Comparison of ENCODE assay signal across 14 cellular contexts in the genomic region with DNA sequence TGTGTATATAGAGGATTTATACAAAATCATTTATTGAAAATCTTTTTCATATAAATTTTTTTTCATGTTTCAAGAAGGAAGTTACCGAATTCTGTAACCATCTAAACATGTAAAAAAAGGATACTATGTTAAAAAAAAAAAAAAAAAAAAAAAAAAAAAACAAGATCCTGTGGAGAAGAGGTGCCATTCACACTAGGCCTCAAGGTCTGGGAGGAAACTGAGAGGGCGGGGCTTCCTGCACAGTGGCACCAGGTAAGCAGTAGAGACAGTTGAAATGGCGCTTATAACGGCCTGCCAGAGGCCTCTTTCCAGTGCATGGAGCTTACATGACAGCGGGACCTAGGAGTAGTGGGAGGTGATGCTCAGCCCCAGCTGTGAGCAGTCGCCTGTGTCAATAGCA. TPM values are rescaled to one million over a fixed set of nuclear protein-coding genes. Genes with fewer than 3 reads are reported as not detected.
DNase-seq lines count a peak whose midpoint lies in the region; ATAC-seq and TF ChIP-seq lines count a peak whose summit lies in the region.
"Had no signal": no experiment of that assay in that cellular context is flagged by ENCODE, and none has a peak within 500 bp of the region (broad histone marks: within the 10 kb centered on the region; RNA-seq: fewer than 3 reads in every experiment).

No MANE protein-coding gene starts in this region.

- H3K27ac Mint-ChIP-seq in effector memory CD8-positive, alpha-beta T cell: peak overlapping the region; percentile 88 to 91
- H3K27ac Mint-ChIP-seq in type B pancreatic cell: peak overlapping the region; percentile 72

- H3K27me3 Mint-ChIP-seq in effector memory CD8-positive, alpha-beta T cell: no peaks in the 10 kb centered on the region
- H3K27me3 Mint-ChIP-seq in type B pancreatic cell: no peaks in the 10 kb centered on the region
- H3K27me3 Mint-ChIP-seq: stimulated activated naive CD8-positive, alpha-beta T cell treated with anti-CD3 and anti-CD28 coated beads, Interleukin-15, Interleukin-2, amounts not matched to agents 100 ng/mL and 50 ng/mL, for 24 hours had no signal

- peak; percentile 12 for DNase-seq in stimulated activated CD4-positive, alpha-beta T cell treated with anti-CD3 and anti-CD28 coated beads, Interleukin-4, amount 100 ng/mL, for 1 hour
- no peak for DNase-seq in stimulated activated CD4-positive, alpha-beta T cell treated with anti-CD3 and anti-CD28 coated beads, Interleukin-1b, Interleukin-23, amount 100 ng/mL, for 48 hours
- DNase-seq in T-helper 22 cell (ENCODE audit: low read depth) (peak; percentile 18), type B pancreatic cell (ENCODE audit: extremely low spot score, unreplicated experiment) (no peak), NCI-H2196 (lab: John Stamatoyannopoulos, UW; ENCODE audit: unreplicated experiment) (no peak)
- DNase-seq in effector memory CD8-positive, alpha-beta T cell: peak; percentile 53 to 58 (median 54)
- DNase-seq: brain microvascular endothelial cell, GDM1, kidney, NCI-H1105 treated with DMSO at 0.1 percent for 48 hours, NCI-H526 treated with DMSO at 0.1 percent for 48 hours had no signal

- H3K4me3 Mint-ChIP-seq in effector memory CD8-positive, alpha-beta T cell: peak overlapping the region; percentile 70 to 73
- no peak overlapping the region for H3K4me3 Mint-ChIP-seq in type B pancreatic cell
- H3K4me3 Mint-ChIP-seq: CD14-positive monocyte; stimulated activated naive CD8-positive, alpha-beta T cell treated with anti-CD3 and anti-CD28 coated beads, Interleukin-15, Interleukin-2, amounts not matched to agents 100 ng/mL and 50 ng/mL, for 24 hours had no signal

- ATAC-seq in effector memory CD8-positive, alpha-beta T cell (replicated peaks): peak; percentile 84
- ATAC-seq in HG03159 (IDR thresholded peaks at IDR 0.05; ENCODE audit: unreplicated experiment): no peak

- no peak for TF ChIP-seq CTCF in type B pancreatic cell (conservative IDR thresholded peaks at IDR 0.05)

- peaks cover 22 to 35% of the 10 kb centered on the region in 2 donors for H3K4me1 Mint-ChIP-seq in effector memory CD8-positive, alpha-beta T cell (ENCODE audit: low read depth in 2 of 2)
- H3K4me1 Mint-ChIP-seq in type B pancreatic cell (ENCODE audit: unreplicated experiment): no peaks in the 10 kb centered on the region
- H3K4me1 Mint-ChIP-seq: CD14-positive monocyte had no signal

- H3K9me3 Mint-ChIP-seq in effector memory CD8-positive, alpha-beta T cell: no peaks in the 10 kb centered on the region
- no peaks in the 10 kb centered on the region for H3K9me3 Mint-ChIP-seq in type B pancreatic cell
- H3K9me3 Mint-ChIP-seq: CD14-positive monocyte; stimulated activated naive CD8-positive, alpha-beta T cell treated with anti-CD3 and anti-CD28 coated beads, Interleukin-15, Interleukin-2, amounts not matched to agents 100 ng/mL and 50 ng/mL, for 24 hours had no signal

- peaks cover 56% of the 10 kb centered on the region for H3K36me3 Mint-ChIP-seq in effector memory CD8-positive, alpha-beta T cell (ENCODE audit: insufficient read depth)
- H3K36me3 Mint-ChIP-seq in type B pancreatic cell: peaks cover 13% of the 10 kb centered on the region

RNA-seq across cellular contexts. Expression of a gene that starts 17.5 kb away (rescaled TPM):
- total RNA-seq in type B pancreatic cell (ENCODE audit: low replicate concordance): 15.5 and 21.5 TPM in 2 replicates

RNA-seq across cellular contexts. Expression of a gene that starts 17.6 kb away (rescaled TPM):
- 37.7 and 42.3 TPM in 2 replicates for total RNA-seq in type B pancreatic cell (ENCODE audit: low replicate concordance)

RNA-seq across cellular contexts. Expression of a gene that starts 28.0 kb away (rescaled TPM):
- total RNA-seq in type B pancreatic cell (ENCODE audit: low replicate concordance): 26.4 and 43.3 TPM in 2 replicates

Comparison
In these comparisons a context has a peak if more than half of its experiments do, and no peak if none do; other contexts are left out.
1. DNase-seq: peak in stimulated activated CD4-positive, alpha-beta T cell treated with anti-CD3 and anti-CD28 coated beads, Interleukin-4, amount 100 ng/mL, for 1 hour (single experiment), T-helper 22 cell (single experiment) and effector memory CD8-positive, alpha-beta T cell (3 of 3); none in stimulated activated CD4-positive, alpha-beta T cell treated with anti-CD3 and anti-CD28 coated beads, Interleukin-1b, Interleukin-23, amount 100 ng/mL, for 48 hours (single experiment), type B pancreatic cell (single experiment) and NCI-H2196 (single experiment).